Comparison of ENCODE assay signal across 15 cellular contexts in the genomic region with DNA sequence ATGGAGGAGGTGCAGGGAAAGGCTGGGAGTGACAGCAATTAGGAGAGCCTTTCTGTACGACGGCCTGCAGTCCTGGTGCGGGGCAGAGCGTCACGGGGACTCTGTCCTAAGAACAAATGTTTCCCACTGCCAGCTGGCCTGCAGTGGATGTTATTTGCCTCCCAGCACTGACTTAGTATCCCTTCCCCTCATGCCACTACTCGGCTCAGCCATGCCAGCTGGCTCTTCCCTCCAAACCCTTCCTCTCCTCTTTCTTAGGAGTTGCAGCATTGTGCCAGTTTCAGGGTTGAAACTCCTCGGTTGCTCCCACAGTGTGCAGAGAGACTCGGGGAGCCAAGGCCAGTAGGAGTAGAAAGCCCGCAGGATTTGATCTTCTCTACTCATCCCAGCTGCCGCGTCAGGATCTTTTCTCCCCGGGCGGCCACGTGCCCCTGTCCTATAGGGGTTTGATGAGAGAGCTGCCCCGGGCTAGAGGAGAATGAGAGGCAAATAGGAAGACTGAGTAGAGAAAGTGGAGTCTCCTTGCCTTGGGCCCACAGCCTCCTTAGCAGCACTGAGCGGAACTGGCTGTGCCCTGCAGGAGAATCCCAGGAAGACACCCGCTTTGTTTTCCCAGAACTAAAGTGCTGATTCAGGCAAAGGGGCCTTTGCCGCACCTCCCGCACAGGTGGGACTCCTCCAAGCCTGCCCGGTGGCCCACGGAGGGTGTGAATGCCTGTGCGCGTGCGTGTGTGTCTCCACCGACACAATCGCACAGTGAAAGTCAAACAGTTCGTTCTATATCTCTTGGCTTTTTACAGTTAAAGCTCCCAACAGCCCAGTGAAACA.
DNase-seq lines count a peak whose midpoint lies in the region; ATAC-seq and TF ChIP-seq lines count a peak whose summit lies in the region.
"Had no signal": no experiment of that assay in that cellular context is flagged by ENCODE, and none has a peak within 500 bp of the region (broad histone marks: within the 10 kb centered on the region; RNA-seq: fewer than 3 reads in every experiment).

No MANE protein-coding gene starts in this region.

- peaks cover 83% of the 10 kb centered on the region for H3K4me1 Mint-ChIP-seq in brain
- H3K4me1 Mint-ChIP-seq: CD4-positive, CD25-positive, alpha-beta regulatory T cell; IgD-negative memory B cell had no signal

- H3K27ac Mint-ChIP-seq in brain, result peak overlapping the region in 3 of 5 experiments; percentile 72 to 88 (median 86)
- H3K27ac Mint-ChIP-seq: CD4-positive, CD25-positive, alpha-beta regulatory T cell; IgD-negative memory B cell had no signal

- peaks cover 3 to 11% (median 5%) of the 10 kb centered on the region in 5 experiments for H3K9me3 Mint-ChIP-seq in brain

- H3K4me3 Mint-ChIP-seq in brain, result peak overlapping the region in 2 of 5 experiments; percentile 14 to 19
- H3K4me3 Mint-ChIP-seq: CD4-positive, CD25-positive, alpha-beta regulatory T cell had no signal

- H3K27me3 Mint-ChIP-seq in brain, result no peaks in the 10 kb centered on the region
- H3K27me3 Mint-ChIP-seq: IgD-negative memory B cell had no signal

- ATAC-seq in GM18858 (IDR thresholded peaks at IDR 0.05; ENCODE audit: unreplicated experiment), result no peak
- no peak for ATAC-seq in GM18870 (IDR thresholded peaks at IDR 0.05; ENCODE audit: unreplicated experiment)

- TF ChIP-seq CTCF in brain (conservative IDR thresholded peaks at IDR 0.05), result no peak

- H3K36me3 Mint-ChIP-seq in brain, result peaks cover 6% of the 10 kb centered on the region
- H3K36me3 Mint-ChIP-seq: CD4-positive, CD25-positive, alpha-beta regulatory T cell; IgD-negative memory B cell had no signal

- DNase-seq in ELF-1 (ENCODE audit: low read depth, low spot score) (peak; percentile 71), iPS-NIHi11 (ENCODE audit: low spot score) (peak; percentile 16), pons (ENCODE audit: low spot score) (peak; percentile 63), NCI-H82 (lab: John Stamatoyannopoulos, UW) (no peak)
- DNase-seq in NK-92 treated with Interleukin-12 subunit alpha and Interleukin-12 subunit beta, amount 100 ng/mL, for 24 hours (lab: John Stamatoyannopoulos, UW), result no peak
- DNase-seq: Calu3; CD4-positive, CD25-positive, alpha-beta regulatory T cell; NCI-H1417 treated with DMSO at 0.1 percent for 48 hours; NCI-H2029 treated with DMSO at 0.1 percent for 48 hours; NCI-H526 treated with DMSO at 0.1 percent for 48 hours; PC-9 had no signal

Comparison
In these comparisons a context has a peak if more than half of its experiments do, and no peak if none do; other contexts are left out.
1. DNase-seq: peak in ELF-1 (single experiment), iPS-NIHi11 (single experiment) and pons (single experiment); none in NK-92 treated with Interleukin-12 subunit alpha and Interleukin-12 subunit beta, amount 100 ng/mL, for 24 hours (single experiment) and NCI-H82 (single experiment).